1 cellular context compared by ENCODE assay signal in genomic region chr5:102760815-102761214, GRCh38.
TF ChIP-seq lines count a peak whose summit lies in the region.

No MANE protein-coding gene starts in this region.

TF ChIP-seq in GM12878, 131 proteins besides CTCF, POLR2A, EP300 and RAD21:
- TF ChIP-seq POLR2AphosphoS5 (IDR thresholded peaks at IDR 0.05; ENCODE audit: low read length): no peak
